1 cellular context compared by ENCODE assay signal in the genomic region with DNA sequence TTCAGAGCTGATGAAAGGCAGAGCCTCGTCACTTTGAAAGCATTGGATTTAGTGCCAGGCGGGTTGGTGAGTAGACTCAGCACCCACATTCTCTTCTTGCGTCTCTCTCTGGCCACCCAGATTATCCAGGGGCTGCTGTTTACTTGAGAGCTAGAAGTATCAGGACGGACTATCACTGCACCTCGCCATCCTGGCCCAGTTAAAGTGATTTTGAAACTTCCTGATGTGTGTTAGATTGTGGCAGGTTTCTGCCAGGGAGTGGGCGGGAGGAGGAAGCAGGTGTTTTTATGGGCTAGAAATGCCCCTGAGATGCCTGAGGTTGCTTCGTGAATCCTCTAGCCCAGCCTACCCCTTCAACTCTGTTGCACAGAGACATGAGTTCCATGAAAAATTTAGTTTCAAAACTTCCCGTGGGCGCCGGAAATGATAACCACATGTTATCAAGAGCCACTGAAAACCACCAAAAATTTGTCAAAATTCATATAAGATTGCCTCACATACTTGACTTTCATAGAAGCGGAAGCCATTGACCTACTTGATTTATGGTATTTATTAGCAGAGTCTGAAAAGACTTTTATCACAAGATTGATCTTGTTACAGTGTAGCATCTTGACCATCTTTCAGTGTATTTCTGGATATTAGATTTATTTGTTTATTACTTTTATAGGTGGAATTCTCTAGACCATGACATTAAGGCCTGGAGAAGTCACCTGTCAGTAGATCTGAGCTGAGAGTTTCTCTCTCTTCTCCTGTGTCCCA.
A peak's percentile ranks its signal among the peaks of the same experiment; 100 is the strongest.
TF ChIP-seq lines count a peak whose summit lies in the region.

No MANE protein-coding gene starts in this region.

TF ChIP-seq in GM12878, 131 proteins besides CTCF, POLR2A, EP300 and RAD21 (continued from another document and continues in another):
- TF ChIP-seq SPI1 (IDR thresholded peaks at IDR 0.05; ENCODE audit: borderline replicate concordance, insufficient read depth, low read depth, low read length), result no peak
- TF ChIP-seq SMARCA5 (IDR thresholded peaks at IDR 0.05), result peak; percentile 56
- TF ChIP-seq FOXM1 (IDR thresholded peaks at IDR 0.05; ENCODE audit: low read depth, low read length), result no peak
- TF ChIP-seq, protein P1, sequence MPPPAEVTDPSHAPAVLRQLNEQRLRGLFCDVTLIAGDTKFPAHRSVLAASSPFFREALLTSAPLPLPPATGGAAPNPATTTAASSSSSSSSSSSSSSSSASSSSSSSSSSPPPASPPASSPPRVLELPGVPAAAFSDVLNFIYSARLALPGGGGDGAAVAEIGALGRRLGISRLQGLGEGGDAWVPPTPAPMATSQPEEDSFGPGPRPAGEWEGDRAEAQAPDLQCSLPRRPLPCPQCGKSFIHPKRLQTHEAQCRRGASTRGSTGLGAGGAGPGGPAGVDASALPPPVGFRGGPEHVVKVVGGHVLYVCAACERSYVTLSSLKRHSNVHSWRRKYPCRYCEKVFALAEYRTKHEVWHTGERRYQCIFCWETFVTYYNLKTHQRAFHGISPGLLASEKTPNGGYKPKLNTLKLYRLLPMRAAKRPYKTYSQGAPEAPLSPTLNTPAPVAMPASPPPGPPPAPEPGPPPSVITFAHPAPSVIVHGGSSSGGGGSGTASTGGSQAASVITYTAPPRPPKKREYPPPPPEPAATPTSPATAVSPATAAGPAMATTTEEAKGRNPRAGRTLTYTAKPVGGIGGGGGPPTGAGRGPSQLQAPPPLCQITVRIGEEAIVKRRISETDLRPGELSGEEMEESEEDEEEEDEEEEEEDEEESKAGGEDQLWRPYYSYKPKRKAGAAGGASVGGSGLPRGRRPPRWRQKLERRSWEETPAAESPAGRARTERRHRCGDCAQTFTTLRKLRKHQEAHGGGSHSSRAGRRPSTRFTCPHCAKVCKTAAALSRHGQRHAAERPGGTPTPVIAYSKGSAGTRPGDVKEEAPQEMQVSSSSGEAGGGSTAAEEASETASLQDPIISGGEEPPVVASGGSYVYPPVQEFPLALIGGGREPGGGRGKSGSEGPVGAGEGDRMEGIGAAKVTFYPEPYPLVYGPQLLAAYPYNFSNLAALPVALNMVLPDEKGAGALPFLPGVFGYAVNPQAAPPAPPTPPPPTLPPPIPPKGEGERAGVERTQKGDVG (CRISPR knock-in tag; IDR thresholded peaks at IDR 0.05), result no peak
- TF ChIP-seq SRF (IDR thresholded peaks at IDR 0.05; ENCODE audit: low read depth in 2 of 2, low read length in 2 of 2), result no peak
- no peak for TF ChIP-seq YBX1 (IDR thresholded peaks at IDR 0.05)
- TF ChIP-seq, protein P2, sequence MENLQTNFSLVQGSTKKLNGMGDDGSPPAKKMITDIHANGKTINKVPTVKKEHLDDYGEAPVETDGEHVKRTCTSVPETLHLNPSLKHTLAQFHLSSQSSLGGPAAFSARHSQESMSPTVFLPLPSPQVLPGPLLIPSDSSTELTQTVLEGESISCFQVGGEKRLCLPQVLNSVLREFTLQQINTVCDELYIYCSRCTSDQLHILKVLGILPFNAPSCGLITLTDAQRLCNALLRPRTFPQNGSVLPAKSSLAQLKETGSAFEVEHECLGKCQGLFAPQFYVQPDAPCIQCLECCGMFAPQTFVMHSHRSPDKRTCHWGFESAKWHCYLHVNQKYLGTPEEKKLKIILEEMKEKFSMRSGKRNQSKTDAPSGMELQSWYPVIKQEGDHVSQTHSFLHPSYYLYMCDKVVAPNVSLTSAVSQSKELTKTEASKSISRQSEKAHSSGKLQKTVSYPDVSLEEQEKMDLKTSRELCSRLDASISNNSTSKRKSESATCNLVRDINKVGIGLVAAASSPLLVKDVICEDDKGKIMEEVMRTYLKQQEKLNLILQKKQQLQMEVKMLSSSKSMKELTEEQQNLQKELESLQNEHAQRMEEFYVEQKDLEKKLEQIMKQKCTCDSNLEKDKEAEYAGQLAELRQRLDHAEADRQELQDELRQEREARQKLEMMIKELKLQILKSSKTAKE (IDR thresholded peaks at IDR 0.05; ENCODE audit: low read depth, poor library complexity, severe bottlenecking), result peak; percentile 11
- peak; percentile 85 to 89 for TF ChIP-seq IKZF2 (IDR thresholded peaks at IDR 0.05)
- no peak for TF ChIP-seq RAD51 (IDR thresholded peaks at IDR 0.05)
- TF ChIP-seq FOS (IDR thresholded peaks at IDR 0.05; ENCODE audit: borderline replicate concordance, extremely low read depth, insufficient read length), result no peak
- peak; percentile 36 for TF ChIP-seq JUNB (IDR thresholded peaks at IDR 0.05)
- TF ChIP-seq RELA (IDR thresholded peaks at IDR 0.05; ENCODE audit: borderline replicate concordance, partially characterized antibody), result peak; percentile 76
- TF ChIP-seq PML (IDR thresholded peaks at IDR 0.05; ENCODE audit: low read length), result no peak
- TF ChIP-seq, protein P3, sequence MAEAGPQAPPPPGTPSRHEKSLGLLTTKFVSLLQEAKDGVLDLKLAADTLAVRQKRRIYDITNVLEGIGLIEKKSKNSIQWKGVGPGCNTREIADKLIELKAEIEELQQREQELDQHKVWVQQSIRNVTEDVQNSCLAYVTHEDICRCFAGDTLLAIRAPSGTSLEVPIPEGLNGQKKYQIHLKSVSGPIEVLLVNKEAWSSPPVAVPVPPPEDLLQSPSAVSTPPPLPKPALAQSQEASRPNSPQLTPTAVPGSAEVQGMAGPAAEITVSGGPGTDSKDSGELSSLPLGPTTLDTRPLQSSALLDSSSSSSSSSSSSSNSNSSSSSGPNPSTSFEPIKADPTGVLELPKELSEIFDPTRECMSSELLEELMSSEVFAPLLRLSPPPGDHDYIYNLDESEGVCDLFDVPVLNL (IDR thresholded peaks at IDR 0.05; ENCODE audit: low read depth, low read length), result no peak
- TF ChIP-seq YY1 (IDR thresholded peaks at IDR 0.05; ENCODE audit: low read depth, low read length), result no peak; the same call in 1 of the 2 replicates
- TF ChIP-seq CREB1 (IDR thresholded peaks at IDR 0.05; ENCODE audit: low read depth), result no peak
- peak; percentile 42 for TF ChIP-seq SP1 (IDR thresholded peaks at IDR 0.05; ENCODE audit: low read depth, low read length)
- peak; percentile 66; the same call in 1 of the 2 replicates for TF ChIP-seq CBFB (IDR thresholded peaks at IDR 0.05; ENCODE audit: low read depth)
- TF ChIP-seq GABPA (IDR thresholded peaks at IDR 0.05; ENCODE audit: low read depth), result no peak
- TF ChIP-seq, protein P4, sequence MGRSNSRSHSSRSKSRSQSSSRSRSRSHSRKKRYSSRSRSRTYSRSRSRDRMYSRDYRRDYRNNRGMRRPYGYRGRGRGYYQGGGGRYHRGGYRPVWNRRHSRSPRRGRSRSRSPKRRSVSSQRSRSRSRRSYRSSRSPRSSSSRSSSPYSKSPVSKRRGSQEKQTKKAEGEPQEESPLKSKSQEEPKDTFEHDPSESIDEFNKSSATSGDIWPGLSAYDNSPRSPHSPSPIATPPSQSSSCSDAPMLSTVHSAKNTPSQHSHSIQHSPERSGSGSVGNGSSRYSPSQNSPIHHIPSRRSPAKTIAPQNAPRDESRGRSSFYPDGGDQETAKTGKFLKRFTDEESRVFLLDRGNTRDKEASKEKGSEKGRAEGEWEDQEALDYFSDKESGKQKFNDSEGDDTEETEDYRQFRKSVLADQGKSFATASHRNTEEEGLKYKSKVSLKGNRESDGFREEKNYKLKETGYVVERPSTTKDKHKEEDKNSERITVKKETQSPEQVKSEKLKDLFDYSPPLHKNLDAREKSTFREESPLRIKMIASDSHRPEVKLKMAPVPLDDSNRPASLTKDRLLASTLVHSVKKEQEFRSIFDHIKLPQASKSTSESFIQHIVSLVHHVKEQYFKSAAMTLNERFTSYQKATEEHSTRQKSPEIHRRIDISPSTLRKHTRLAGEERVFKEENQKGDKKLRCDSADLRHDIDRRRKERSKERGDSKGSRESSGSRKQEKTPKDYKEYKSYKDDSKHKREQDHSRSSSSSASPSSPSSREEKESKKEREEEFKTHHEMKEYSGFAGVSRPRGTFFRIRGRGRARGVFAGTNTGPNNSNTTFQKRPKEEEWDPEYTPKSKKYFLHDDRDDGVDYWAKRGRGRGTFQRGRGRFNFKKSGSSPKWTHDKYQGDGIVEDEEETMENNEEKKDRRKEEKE (IDR thresholded peaks at IDR 0.05), result 0 out of 2 replicates have a peak, but pooled peaks have one; percentile 8
- peak; percentile 73; the same call in 1 of the 2 replicates for TF ChIP-seq DPF2 (IDR thresholded peaks at IDR 0.05)
- peak; percentile 55 for TF ChIP-seq BACH1 (IDR thresholded peaks at IDR 0.05; ENCODE audit: borderline replicate concordance)
- TF ChIP-seq BHLHE40 (IDR thresholded peaks at IDR 0.05; ENCODE audit: borderline replicate concordance in 1 of 2, low read depth in 2 of 2, low read length in 1 of 2), result peak; percentile 40 to 56; a peak in 3 of 4 replicates
- 0 out of 2 replicates have a peak, but pooled peaks have one; percentile 41 for TF ChIP-seq IRF4 (IDR thresholded peaks at IDR 0.05; ENCODE audit: low read depth, low read length)
- no peak for TF ChIP-seq RB1 (IDR thresholded peaks at IDR 0.05; ENCODE audit: borderline replicate concordance)
- TF ChIP-seq SUPT20H (IDR thresholded peaks at IDR 0.05; ENCODE audit: borderline replicate concordance, control insufficient read depth, low read depth, low read length), result no peak
- 0 out of 4 replicates have a peak, but pooled peaks of 1 of the 2 experiments have one; percentile 8 for TF ChIP-seq CEBPB (IDR thresholded peaks at IDR 0.05; ENCODE audit: borderline replicate concordance in 1 of 2, low read depth in 2 of 2, low read length in 2 of 2)
- no peak for TF ChIP-seq TARDBP (IDR thresholded peaks at IDR 0.05; ENCODE audit: borderline replicate concordance)
- TF ChIP-seq ZNF217 (IDR thresholded peaks at IDR 0.05), result no peak
- no peak for TF ChIP-seq RFX5 (IDR thresholded peaks at IDR 0.05; ENCODE audit: low read depth, low read length)
- peak; percentile 32; the same call in 1 of the 2 replicates for TF ChIP-seq CHD2 (IDR thresholded peaks at IDR 0.05; ENCODE audit: borderline replicate concordance, low read depth, low read length)
- TF ChIP-seq WRNIP1 (IDR thresholded peaks at IDR 0.05; ENCODE audit: borderline replicate concordance, low read depth, low read length), result no peak
- TF ChIP-seq, protein P5, sequence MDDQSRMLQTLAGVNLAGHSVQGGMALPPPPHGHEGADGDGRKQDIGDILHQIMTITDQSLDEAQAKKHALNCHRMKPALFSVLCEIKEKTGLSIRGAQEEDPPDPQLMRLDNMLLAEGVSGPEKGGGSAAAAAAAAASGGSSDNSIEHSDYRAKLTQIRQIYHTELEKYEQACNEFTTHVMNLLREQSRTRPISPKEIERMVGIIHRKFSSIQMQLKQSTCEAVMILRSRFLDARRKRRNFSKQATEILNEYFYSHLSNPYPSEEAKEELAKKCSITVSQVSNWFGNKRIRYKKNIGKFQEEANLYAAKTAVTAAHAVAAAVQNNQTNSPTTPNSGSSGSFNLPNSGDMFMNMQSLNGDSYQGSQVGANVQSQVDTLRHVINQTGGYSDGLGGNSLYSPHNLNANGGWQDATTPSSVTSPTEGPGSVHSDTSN (IDR thresholded peaks at IDR 0.05; ENCODE audit: insufficient replicate concordance, low read depth, low read length), result peak; percentile 9
- TF ChIP-seq, protein P6, sequence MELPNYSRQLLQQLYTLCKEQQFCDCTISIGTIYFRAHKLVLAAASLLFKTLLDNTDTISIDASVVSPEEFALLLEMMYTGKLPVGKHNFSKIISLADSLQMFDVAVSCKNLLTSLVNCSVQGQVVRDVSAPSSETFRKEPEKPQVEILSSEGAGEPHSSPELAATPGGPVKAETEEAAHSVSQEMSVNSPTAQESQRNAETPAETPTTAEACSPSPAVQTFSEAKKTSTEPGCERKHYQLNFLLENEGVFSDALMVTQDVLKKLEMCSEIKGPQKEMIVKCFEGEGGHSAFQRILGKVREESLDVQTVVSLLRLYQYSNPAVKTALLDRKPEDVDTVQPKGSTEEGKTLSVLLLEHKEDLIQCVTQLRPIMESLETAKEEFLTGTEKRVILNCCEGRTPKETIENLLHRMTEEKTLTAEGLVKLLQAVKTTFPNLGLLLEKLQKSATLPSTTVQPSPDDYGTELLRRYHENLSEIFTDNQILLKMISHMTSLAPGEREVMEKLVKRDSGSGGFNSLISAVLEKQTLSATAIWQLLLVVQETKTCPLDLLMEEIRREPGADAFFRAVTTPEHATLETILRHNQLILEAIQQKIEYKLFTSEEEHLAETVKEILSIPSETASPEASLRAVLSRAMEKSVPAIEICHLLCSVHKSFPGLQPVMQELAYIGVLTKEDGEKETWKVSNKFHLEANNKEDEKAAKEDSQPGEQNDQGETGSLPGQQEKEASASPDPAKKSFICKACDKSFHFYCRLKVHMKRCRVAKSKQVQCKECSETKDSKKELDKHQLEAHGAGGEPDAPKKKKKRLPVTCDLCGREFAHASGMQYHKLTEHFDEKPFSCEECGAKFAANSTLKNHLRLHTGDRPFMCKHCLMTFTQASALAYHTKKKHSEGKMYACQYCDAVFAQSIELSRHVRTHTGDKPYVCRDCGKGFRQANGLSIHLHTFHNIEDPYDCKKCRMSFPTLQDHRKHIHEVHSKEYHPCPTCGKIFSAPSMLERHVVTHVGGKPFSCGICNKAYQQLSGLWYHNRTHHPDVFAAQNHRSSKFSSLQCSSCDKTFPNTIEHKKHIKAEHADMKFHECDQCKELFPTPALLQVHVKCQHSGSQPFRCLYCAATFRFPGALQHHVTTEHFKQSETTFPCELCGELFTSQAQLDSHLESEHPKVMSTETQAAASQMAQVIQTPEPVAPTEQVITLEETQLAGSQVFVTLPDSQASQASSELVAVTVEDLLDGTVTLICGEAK (IDR thresholded peaks at IDR 0.05; ENCODE audit: borderline replicate concordance), result no peak
- TF ChIP-seq RUNX3 (IDR thresholded peaks at IDR 0.05; ENCODE audit: low read length), result no peak
- TF ChIP-seq, protein P7, sequence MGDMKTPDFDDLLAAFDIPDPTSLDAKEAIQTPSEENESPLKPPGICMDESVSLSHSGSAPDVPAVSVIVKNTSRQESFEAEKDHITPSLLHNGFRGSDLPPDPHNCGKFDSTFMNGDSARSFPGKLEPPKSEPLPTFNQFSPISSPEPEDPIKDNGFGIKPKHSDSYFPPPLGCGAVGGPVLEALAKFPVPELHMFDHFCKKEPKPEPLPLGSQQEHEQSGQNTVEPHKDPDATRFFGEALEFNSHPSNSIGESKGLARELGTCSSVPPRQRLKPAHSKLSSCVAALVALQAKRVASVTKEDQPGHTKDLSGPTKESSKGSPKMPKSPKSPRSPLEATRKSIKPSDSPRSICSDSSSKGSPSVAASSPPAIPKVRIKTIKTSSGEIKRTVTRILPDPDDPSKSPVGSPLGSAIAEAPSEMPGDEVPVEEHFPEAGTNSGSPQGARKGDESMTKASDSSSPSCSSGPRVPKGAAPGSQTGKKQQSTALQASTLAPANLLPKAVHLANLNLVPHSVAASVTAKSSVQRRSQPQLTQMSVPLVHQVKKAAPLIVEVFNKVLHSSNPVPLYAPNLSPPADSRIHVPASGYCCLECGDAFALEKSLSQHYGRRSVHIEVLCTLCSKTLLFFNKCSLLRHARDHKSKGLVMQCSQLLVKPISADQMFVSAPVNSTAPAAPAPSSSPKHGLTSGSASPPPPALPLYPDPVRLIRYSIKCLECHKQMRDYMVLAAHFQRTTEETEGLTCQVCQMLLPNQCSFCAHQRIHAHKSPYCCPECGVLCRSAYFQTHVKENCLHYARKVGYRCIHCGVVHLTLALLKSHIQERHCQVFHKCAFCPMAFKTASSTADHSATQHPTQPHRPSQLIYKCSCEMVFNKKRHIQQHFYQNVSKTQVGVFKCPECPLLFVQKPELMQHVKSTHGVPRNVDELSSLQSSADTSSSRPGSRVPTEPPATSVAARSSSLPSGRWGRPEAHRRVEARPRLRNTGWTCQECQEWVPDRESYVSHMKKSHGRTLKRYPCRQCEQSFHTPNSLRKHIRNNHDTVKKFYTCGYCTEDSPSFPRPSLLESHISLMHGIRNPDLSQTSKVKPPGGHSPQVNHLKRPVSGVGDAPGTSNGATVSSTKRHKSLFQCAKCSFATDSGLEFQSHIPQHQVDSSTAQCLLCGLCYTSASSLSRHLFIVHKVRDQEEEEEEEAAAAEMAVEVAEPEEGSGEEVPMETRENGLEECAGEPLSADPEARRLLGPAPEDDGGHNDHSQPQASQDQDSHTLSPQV (IDR thresholded peaks at IDR 0.05), result no peak; the same call in 1 of the 2 replicates
- no peak for TF ChIP-seq SREBF2 (IDR thresholded peaks at IDR 0.05; ENCODE audit: low read length)
- peak; percentile 62 for TF ChIP-seq TAF1 (IDR thresholded peaks at IDR 0.05; ENCODE audit: borderline replicate concordance, low read depth, low read length)
- no peak for TF ChIP-seq CHD4 (IDR thresholded peaks at IDR 0.05)
- TF ChIP-seq STAT3 (IDR thresholded peaks at IDR 0.05; ENCODE audit: low read depth, low read length), result no peak
